Comparison of ENCODE assay signal across 8 cellular contexts in the genomic region with DNA sequence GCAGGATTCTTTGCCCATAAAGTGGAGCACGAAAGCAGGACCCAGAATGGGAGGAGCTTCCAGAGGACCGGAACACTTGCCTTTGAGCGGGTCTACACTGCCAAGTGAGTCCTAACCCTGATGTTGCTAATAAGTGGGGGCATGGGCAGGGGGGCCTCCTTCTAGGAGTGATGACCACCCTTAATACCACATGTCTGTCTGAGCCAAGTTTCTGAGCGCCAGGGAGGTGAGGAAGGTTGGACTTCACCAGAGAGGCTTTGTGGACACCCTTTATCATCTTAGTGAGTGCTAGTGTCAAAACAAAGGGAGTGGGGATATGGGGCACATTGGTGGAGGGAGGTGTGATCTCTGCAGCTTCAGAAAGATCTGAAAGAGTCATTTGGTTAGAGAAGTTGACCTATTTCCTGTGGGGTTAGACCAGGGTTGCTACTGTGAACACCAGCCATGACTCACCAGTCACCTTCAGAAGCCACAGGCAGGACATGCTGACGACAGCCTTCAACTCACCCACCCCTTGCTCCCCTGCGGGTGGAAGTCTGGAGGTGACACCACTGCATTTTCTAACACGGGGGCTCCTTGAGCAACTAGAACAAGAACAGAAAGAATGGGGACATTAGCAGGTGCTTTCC. TPM values are rescaled to one million over a fixed set of nuclear protein-coding genes. Genes with fewer than 3 reads are reported as not detected.
DNase-seq lines count a peak whose midpoint lies in the region; ATAC-seq, FAIRE-seq and TF ChIP-seq lines count a peak whose summit lies in the region.

No MANE protein-coding gene starts in this region.

- peaks cover 2% of the 10 kb centered on the region for H3K9me1 ChIP-seq in keratinocyte (ENCODE audit: control insufficient read depth, extremely low read depth, insufficient read depth, low read length)

- no peak overlapping the region for H3K9ac ChIP-seq in keratinocyte (ENCODE audit: control insufficient read depth, extremely low read depth, insufficient read depth, low read length)

- H2AFZ ChIP-seq in OCI-LY7 (ENCODE audit: low read length) (no peak overlapping the region), keratinocyte (ENCODE audit: control insufficient read depth, low read length) (no peak overlapping the region)

- H3K4me1 Mint-ChIP-seq in activated T-helper 1 cell treated with anti-CD3 and anti-CD28 coated beads, Interleukin-12 subunit alpha, Interleukin-12 subunit beta, Interleukin-2, Interleukin-4 antibody, amounts not matched to agents 30 ng/mL and 10 ng/mL and 1 ng/mL, durations not matched to agents 14 hours and 24 hours and 36 hours (ENCODE audit: low read depth), result peaks cover 59% of the 10 kb centered on the region

- H3K4me3 ChIP-seq in OCI-LY7 (ENCODE audit: low read depth, low read length, poor library complexity, severe bottlenecking) (no peak overlapping the region), keratinocyte (ENCODE audit: control insufficient read depth in 2 of 3, extremely low read depth in 1 of 3, insufficient read depth in 2 of 3, low read depth in 1 of 3, low read length in 3 of 3) (no peak overlapping the region)

- H3K9me2 ChIP-seq in OCI-LY7 (ENCODE audit: insufficient read depth, low read length), result no peaks in the 10 kb centered on the region

- peak overlapping the region; percentile 85 for H3K27ac Mint-ChIP-seq in activated T-helper 1 cell treated with anti-CD3 and anti-CD28 coated beads, Interleukin-12 subunit alpha, Interleukin-12 subunit beta, Interleukin-2, Interleukin-4 antibody, amounts not matched to agents 30 ng/mL and 10 ng/mL and 1 ng/mL, durations not matched to agents 14 hours and 24 hours and 36 hours

- no peak overlapping the region for H3K4me2 ChIP-seq in OCI-LY7 (ENCODE audit: low read length)
- H3K4me2 ChIP-seq in keratinocyte (ENCODE audit: control insufficient read depth, extremely low read depth, insufficient read depth, low read depth, low read length), result peak overlapping the region; percentile 64

- TF ChIP-seq CTCF in OCI-LY7 (conservative IDR thresholded peaks at IDR 0.05; ENCODE audit: low read length), result no peak
- TF ChIP-seq CTCF in keratinocyte (optimal IDR thresholded peaks at IDR 0.05 in 1 of 3, IDR thresholded peaks at IDR 0.05 in 1 of 3, conservative IDR thresholded peaks at IDR 0.05 in 1 of 3; ENCODE audit: extremely low read depth in 1 of 3, insufficient read depth in 2 of 3, low read length in 3 of 3), result no peak

- H4K20me1 ChIP-seq in OCI-LY7 (ENCODE audit: insufficient read depth, low read length), result no peaks in the 10 kb centered on the region
- H4K20me1 ChIP-seq in keratinocyte (ENCODE audit: control insufficient read depth, extremely low read depth, insufficient read depth, low read length), result no peaks in the 10 kb centered on the region

- H3K9me3 ChIP-seq in OCI-LY7 (ENCODE audit: low read length), result no peaks in the 10 kb centered on the region
- no peaks in the 10 kb centered on the region for H3K9me3 ChIP-seq in keratinocyte (ENCODE audit: control insufficient read depth, low read depth, low read length)

- H3K4me3 Mint-ChIP-seq in activated T-helper 1 cell treated with anti-CD3 and anti-CD28 coated beads, Interleukin-12 subunit alpha, Interleukin-12 subunit beta, Interleukin-2, Interleukin-4 antibody, amounts not matched to agents 30 ng/mL and 10 ng/mL and 1 ng/mL, durations not matched to agents 14 hours and 24 hours and 36 hours, result peak overlapping the region; percentile 51

- POLR2A ChIA-PET in OCI-LY7 (lab: Charles Lee), result no interaction called here

- no peak for FAIRE-seq in keratinocyte (lab: Jason Lieb, UNC)

- peaks cover 23% of the 10 kb centered on the region for H3K4me1 ChIP-seq in OCI-LY7 (ENCODE audit: insufficient read depth, low read length, poor library complexity, severe bottlenecking)
- H3K4me1 ChIP-seq in keratinocyte (ENCODE audit: control insufficient read depth, extremely low read depth, insufficient read depth, low read length), result peaks cover 37% of the 10 kb centered on the region

- CTCF ChIA-PET in OCI-LY7 (lab: Charles Lee; ENCODE audit: unreplicated experiment), result no interaction called here

- peak; percentile 34 for DNase-seq in OCI-LY7 (ENCODE audit: low spot score)
- peak; percentile 84 for DNase-seq in activated T-helper 1 cell treated with anti-CD3 and anti-CD28 coated beads, Interleukin-12 subunit alpha, Interleukin-12 subunit beta, Interleukin-2, Interleukin-4 antibody, amounts not matched to agents 30 ng/mL and 10 ng/mL and 1 ng/mL, durations not matched to agents 14 hours and 24 hours and 36 hours (ENCODE audit: low spot score)
- no peak for DNase-seq in keratinocyte (ENCODE audit: low read depth, low spot score)
- DNase-seq in stimulated activated CD8-positive, alpha-beta memory T cell treated with anti-CD3 and anti-CD28 coated beads, Interleukin-15, amount 100 ng/mL, for 24 hours (ENCODE audit: low read depth), result peak; percentile 31
- no peak for DNase-seq in iPS-NIHi11 (ENCODE audit: low spot score)
- DNase-seq in hypothalamus (lab: John Stamatoyannopoulos, UW), result no peak

- H3K36me3 Mint-ChIP-seq in activated T-helper 1 cell treated with anti-CD3 and anti-CD28 coated beads, Interleukin-12 subunit alpha, Interleukin-12 subunit beta, Interleukin-2, Interleukin-4 antibody, amounts not matched to agents 30 ng/mL and 10 ng/mL and 1 ng/mL, durations not matched to agents 14 hours and 24 hours and 36 hours (ENCODE audit: low read depth), result peaks cover 53% of the 10 kb centered on the region

- H3K36me3 ChIP-seq in OCI-LY7 (ENCODE audit: insufficient read depth, low read length) (peaks cover 48% of the 10 kb centered on the region), keratinocyte (ENCODE audit: control insufficient read depth in 2 of 2, extremely low read depth in 1 of 2, insufficient read depth in 2 of 2, low read length in 2 of 2) (no peaks in the 10 kb centered on the region)

- no peaks in the 10 kb centered on the region for H3K27me3 Mint-ChIP-seq in activated T-helper 1 cell treated with anti-CD3 and anti-CD28 coated beads, Interleukin-12 subunit alpha, Interleukin-12 subunit beta, Interleukin-2, Interleukin-4 antibody, amounts not matched to agents 30 ng/mL and 10 ng/mL and 1 ng/mL, durations not matched to agents 14 hours and 24 hours and 36 hours (ENCODE audit: insufficient read depth)

- intact Hi-C loops in OCI-LY7 (cut with micrococcal nuclease; ENCODE audit: unreplicated experiment), result no loop called here
- intact Hi-C loops in activated T-helper 1 cell treated with anti-CD3 and anti-CD28 coated beads, Interleukin-12 subunit alpha, Interleukin-12 subunit beta, Interleukin-2, Interleukin-4 antibody, amounts not matched to agents 30 ng/mL and 10 ng/mL and 1 ng/mL, durations not matched to agents 14 hours and 24 hours and 36 hours (cut with micrococcal nuclease), result loop anchor here (1.0 to 5.0 kb wide), 13 partner anchors 9 to 1152 kb away; a partner anchor contains a TSS

- dilution Hi-C loops in keratinocyte (cut with MboI; ENCODE audit: extremely low pct_ligation_motif_present, low sequenced_read_pairs), result no loop called here

- no peaks in the 10 kb centered on the region for H3K9me3 Mint-ChIP-seq in activated T-helper 1 cell treated with anti-CD3 and anti-CD28 coated beads, Interleukin-12 subunit alpha, Interleukin-12 subunit beta, Interleukin-2, Interleukin-4 antibody, amounts not matched to agents 30 ng/mL and 10 ng/mL and 1 ng/mL, durations not matched to agents 14 hours and 24 hours and 36 hours

- H3K27ac ChIP-seq in OCI-LY7 (ENCODE audit: low read depth, low read length, poor library complexity, severe bottlenecking), result no peak overlapping the region
- H3K27ac ChIP-seq in keratinocyte (ENCODE audit: control insufficient read depth, insufficient read depth, low read length), result peak overlapping the region; percentile 24

- H3K79me2 ChIP-seq in OCI-LY7 (ENCODE audit: insufficient read depth, low read depth, low read length) (0 out of 2 replicates have a peak, but pooled peaks cover 2% of the 10 kb centered on the region), keratinocyte (ENCODE audit: control insufficient read depth, insufficient read depth, low read length) (no peaks in the 10 kb centered on the region)

- BruUV-seq in OCI-LY7 (replicated peaks; lab: Mats Ljungman, UMichigan), result no TSS peak

- no peaks in the 10 kb centered on the region for H3K27me3 ChIP-seq in keratinocyte (ENCODE audit: control insufficient read depth, extremely low read depth, insufficient read depth, low read length)

- ATAC-seq in GM18511 (IDR thresholded peaks at IDR 0.05; ENCODE audit: unreplicated experiment) (peak; percentile 94), HG02870 (IDR thresholded peaks at IDR 0.05; ENCODE audit: unreplicated experiment) (peak; percentile 91)

RNA-seq across cellular contexts. Expression of a gene that starts 8.8 kb away (rescaled TPM):
- 62.1 and 89.9 TPM in 2 replicates for total RNA-seq in OCI-LY7 (2014; rRNA removed; shearing (Covaris generic))
- 90.9 and 94.4 TPM in 2 replicates for total RNA-seq in OCI-LY7 (2022)
- 65.8 and 72.2 TPM in 2 replicates for total RNA-seq in activated T-helper 1 cell treated with anti-CD3 and anti-CD28 coated beads, Interleukin-12 subunit alpha, Interleukin-12 subunit beta, Interleukin-2, Interleukin-4 antibody, amounts not matched to agents 30 ng/mL and 10 ng/mL and 1 ng/mL, durations not matched to agents 14 hours and 24 hours and 36 hours
- 0.31 to 0.98 TPM (median 0.62 TPM) in 3 replicates for polyA plus RNA-seq in keratinocyte
- not detected for polyA plus RNA-seq in keratinocyte (2011; ENCODE audit: low read depth)
- polyA plus RNA-seq in keratinocyte (2011; cell fraction: cytosol; rRNA removed), result 0.45 and 0.96 TPM in 2 replicates
- 0.64 and 0.98 TPM in 2 replicates for polyA plus RNA-seq in keratinocyte (2011; cell fraction: nucleus; rRNA removed)
- polyA plus RNA-seq in keratinocyte (2012; ENCODE audit: low replicate concordance), result 0.20 and 0.22 TPM in 2 replicates
- 0.40 to 1.5 TPM in 2 of 3 replicates, not detected in the other for polyA minus RNA-seq in keratinocyte
- polyA minus RNA-seq in keratinocyte (2011; cell fraction: cytosol; rRNA and poly(A)+ RNA removed), result not detected
- polyA minus RNA-seq in keratinocyte (2011; cell fraction: nucleus; rRNA and poly(A)+ RNA removed), result not detected in 2 replicates

Comparison
In these comparisons a context has a peak if more than half of its experiments do, and no peak if none do; other contexts are left out.
1. DNase-seq: peak in OCI-LY7 (single experiment), activated T-helper 1 cell treated with anti-CD3 and anti-CD28 coated beads, Interleukin-12 subunit alpha, Interleukin-12 subunit beta, Interleukin-2, Interleukin-4 antibody, amounts not matched to agents 30 ng/mL and 10 ng/mL and 1 ng/mL, durations not matched to agents 14 hours and 24 hours and 36 hours (single experiment) and stimulated activated CD8-positive, alpha-beta memory T cell treated with anti-CD3 and anti-CD28 coated beads, Interleukin-15, amount 100 ng/mL, for 24 hours (single experiment); none in keratinocyte (single experiment), iPS-NIHi11 (single experiment) and hypothalamus (0 of 51).